In genomic region chr9:126916909-126917308, GRCh38 we compare ENCODE assay signal across 13 cellular contexts.
DNase-seq lines count a peak whose midpoint lies in the region; ATAC-seq and TF ChIP-seq lines count a peak whose summit lies in the region.
"Had no signal": no experiment of that assay in that cellular context is flagged by ENCODE, and none has a peak within 500 bp of the region (broad histone marks: within the 10 kb centered on the region; RNA-seq: fewer than 3 reads in every experiment).

No MANE protein-coding gene starts in this region.

- POLR2A ChIA-PET in HEK293T (lab: Yijun Ruan, JAX): no interaction called here

- H3K27ac Mint-ChIP-seq in nephron: peak overlapping the region in 1 of 3 experiments; percentile 88

- no peaks in the 10 kb centered on the region for H3K36me3 Mint-ChIP-seq in nephron (ENCODE audit: low read depth)

- ATAC-seq in GM19035 (IDR thresholded peaks at IDR 0.05; ENCODE audit: unreplicated experiment) (no peak), HG02571 (IDR thresholded peaks at IDR 0.05; ENCODE audit: unreplicated experiment) (no peak), GM19455 (IDR thresholded peaks at IDR 0.05; ENCODE audit: unreplicated experiment) (no peak)

- peaks cover 36% of the 10 kb centered on the region for H3K27me3 Mint-ChIP-seq in nephron (ENCODE audit: low read depth)

- peaks cover 3% of the 10 kb centered on the region for H3K9me3 Mint-ChIP-seq in nephron

- no peak overlapping the region; the same call in 1 of the 2 replicates for H3K27ac ChIP-seq in VCaP
- H3K27ac ChIP-seq: tibial nerve had no signal

- TF ChIP-seq CTCF in VCaP (conservative IDR thresholded peaks at IDR 0.05) (0 out of 2 replicates have a peak, but pooled peaks have one; percentile 7), nephron (IDR thresholded peaks at IDR 0.05; ENCODE audit: unreplicated experiment in 3 of 3) (no peak)

- peak overlapping the region; percentile 82 to 93 (median 89) for H3K4me3 Mint-ChIP-seq in nephron

- DNase-seq in NCI-H524 (lab: John Stamatoyannopoulos, UW): peak; percentile 48 to 72
- no peak for DNase-seq in NCI-H524 treated with DMSO at 0.1 percent for 48 hours (lab: John Stamatoyannopoulos, UW)
- peak; percentile 33 for DNase-seq in HEK293T (ENCODE audit: extremely low spot score)
- DNase-seq: activated CD4-positive, CD25-positive, alpha-beta regulatory T cell; activated T-cell treated with anti-CD3 and anti-CD28 coated beads, Interleukin-2, amount 50 U/mL, for 48 hours; GDM1; NCI-H2171 treated with DMSO at 0.1 percent for 48 hours had no signal

- CTCF ChIA-PET in HEK293T (lab: Yijun Ruan, JAX): interaction anchor here (0.6 to 1.0 kb wide), 3 partner anchors 10 to 252 kb away, joined by 3 to 4 read pairs (median 4); no protein-coding TSS in a partner anchor

- H3K4me1 Mint-ChIP-seq in nephron: peaks cover 7% of the 10 kb centered on the region

TF ChIP-seq in HEK293T, 16 proteins besides CTCF, POLR2A, EP300 and RAD21:
- no peak for TF ChIP-seq FOXK2 (IDR thresholded peaks at IDR 0.05)
- no peak for TF ChIP-seq PKNOX1 (IDR thresholded peaks at IDR 0.05)
- no peak for TF ChIP-seq CTBP1 (IDR thresholded peaks at IDR 0.05; ENCODE audit: borderline replicate concordance)
- no peak for TF ChIP-seq BHLHE40 (IDR thresholded peaks at IDR 0.05; ENCODE audit: borderline replicate concordance)
- TF ChIP-seq SUZ12 (IDR thresholded peaks at IDR 0.05): no peak
- TF ChIP-seq HDGF (IDR thresholded peaks at IDR 0.05; ENCODE audit: borderline replicate concordance): no peak
- TF ChIP-seq ARNT (IDR thresholded peaks at IDR 0.05): no peak
- TF ChIP-seq FOXM1 (IDR thresholded peaks at IDR 0.05; ENCODE audit: borderline replicate concordance): no peak
- no peak for TF ChIP-seq ELF4 (IDR thresholded peaks at IDR 0.05)
- no peak for TF ChIP-seq LEF1 (IDR thresholded peaks at IDR 0.05; ENCODE audit: borderline replicate concordance)
- TF ChIP-seq FOXA1 (IDR thresholded peaks at IDR 0.05): no peak
- TF ChIP-seq TARDBP (IDR thresholded peaks at IDR 0.05): no peak
- TF ChIP-seq SP1 (IDR thresholded peaks at IDR 0.05): no peak
- TF ChIP-seq NFRKB (IDR thresholded peaks at IDR 0.05): no peak
- TF ChIP-seq ZNF384 (IDR thresholded peaks at IDR 0.05): no peak
- TF ChIP-seq L3MBTL2 (conservative IDR thresholded peaks at IDR 0.05): no peak
